11 cellular contexts compared by ENCODE assay signal in the genomic region with DNA sequence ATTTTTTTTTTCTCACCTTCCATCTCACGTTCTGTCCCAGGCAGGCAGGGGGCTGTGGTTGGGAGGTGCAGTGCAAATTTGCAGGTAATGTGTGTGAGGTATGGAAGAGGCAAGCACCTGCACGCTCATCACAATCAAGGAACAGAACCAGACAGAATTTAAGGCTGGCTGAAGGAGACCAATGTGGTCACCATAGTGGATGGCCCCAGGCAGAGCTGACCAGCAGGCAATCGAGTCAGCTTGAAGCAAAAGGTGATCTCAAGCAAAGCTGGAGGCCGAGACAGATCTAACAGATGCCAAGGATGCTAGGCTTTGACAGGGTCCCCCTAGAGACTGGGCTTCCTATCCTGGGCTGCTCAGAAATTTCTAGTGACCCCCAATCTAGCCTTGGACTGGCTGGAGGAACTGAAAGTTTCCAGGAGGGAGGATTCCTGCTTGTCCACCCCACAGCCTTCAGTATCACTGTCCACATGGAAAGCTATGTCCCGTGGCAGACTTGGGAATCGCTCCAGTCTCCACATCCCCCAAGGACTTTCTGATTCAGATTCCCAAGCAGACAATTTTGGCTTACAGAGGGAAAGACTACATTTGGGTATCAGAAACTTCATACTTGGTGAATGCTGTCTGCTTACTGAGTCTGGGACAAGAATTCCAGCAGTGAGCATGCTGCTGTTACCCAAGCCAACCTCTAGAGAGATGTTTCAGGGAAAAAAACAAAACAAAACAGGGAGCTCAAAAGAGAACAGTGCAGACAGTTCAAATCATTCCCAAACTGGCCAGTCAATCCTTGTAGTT. TPM values are rescaled to one million over a fixed set of nuclear protein-coding genes. Genes with fewer than 3 reads are reported as not detected.
DNase-seq lines count a peak whose midpoint lies in the region; ATAC-seq and TF ChIP-seq lines count a peak whose summit lies in the region.
"Had no signal": no experiment of that assay in that cellular context is flagged by ENCODE, and none has a peak within 500 bp of the region (broad histone marks: within the 10 kb centered on the region; RNA-seq: fewer than 3 reads in every experiment).

No MANE protein-coding gene starts in this region.

- H3K4me3 ChIP-seq in astrocyte of the spinal cord (ENCODE audit: low read depth, low read length): no peak overlapping the region
- no peak overlapping the region for H3K4me3 ChIP-seq in spleen
- no peak overlapping the region for H3K4me3 ChIP-seq in naive thymus-derived CD4-positive, alpha-beta T cell (ENCODE audit: low read length)

- H3K27me3 Mint-ChIP-seq in naive thymus-derived CD4-positive, alpha-beta T cell: peaks cover 0 to 13% (median 6%) of the 10 kb centered on the region in 5 donors
- H3K27me3 Mint-ChIP-seq: stimulated activated naive B cell treated with anti-CD40 and anti-IgM and Interleukin-4, amounts not matched to agents 10 μg/mL and 1 μg/mL and 100 μg/mL, for 72 hours had no signal

- no peaks in the 10 kb centered on the region for H3K4me1 Mint-ChIP-seq in naive thymus-derived CD4-positive, alpha-beta T cell
- H3K4me1 Mint-ChIP-seq: stimulated activated naive B cell treated with anti-CD40 and anti-IgM and Interleukin-4, amounts not matched to agents 10 μg/mL and 1 μg/mL and 100 μg/mL, for 72 hours had no signal

- H3K9me3 Mint-ChIP-seq in naive thymus-derived CD4-positive, alpha-beta T cell: no peaks in the 10 kb centered on the region
- H3K9me3 Mint-ChIP-seq: natural killer cell treated with Interleukin-12 subunit alpha and Interleukin-12 subunit beta and Interleukin-15 and Interleukin-18, amount 100 ng/mL, for 72 hours; stimulated activated naive B cell treated with anti-CD40 and anti-IgM and Interleukin-4, amounts not matched to agents 10 μg/mL and 1 μg/mL and 100 μg/mL, for 72 hours had no signal

- in situ Hi-C loops in astrocyte of the spinal cord (cut with HindIII; ENCODE audit: low sequenced_read_pairs): no loop called here

- no peaks in the 10 kb centered on the region for H3K36me3 ChIP-seq in spleen
- no peaks in the 10 kb centered on the region for H3K36me3 ChIP-seq in naive thymus-derived CD4-positive, alpha-beta T cell (ENCODE audit: control insufficient read depth in 2 of 3, insufficient read depth in 3 of 3, low read length in 3 of 3)

- no peaks in the 10 kb centered on the region for H3K36me3 Mint-ChIP-seq in naive thymus-derived CD4-positive, alpha-beta T cell
- H3K36me3 Mint-ChIP-seq: natural killer cell treated with Interleukin-12 subunit alpha and Interleukin-12 subunit beta and Interleukin-15 and Interleukin-18, amount 100 ng/mL, for 72 hours; stimulated activated naive B cell treated with anti-CD40 and anti-IgM and Interleukin-4, amounts not matched to agents 10 μg/mL and 1 μg/mL and 100 μg/mL, for 72 hours had no signal

- CTCF ChIA-PET in naive thymus-derived CD4-positive, alpha-beta T cell (lab: Charles Lee): no interaction called here

- DNase-seq in ELR (ENCODE audit: low read depth) (peak; percentile 39), astrocyte of the spinal cord (ENCODE audit: low read depth, low spot score) (no peak), left cardiac atrium (no peak), spleen (peak; percentile 27), NOMO-1 (lab: John Stamatoyannopoulos, UW; ENCODE audit: unreplicated experiment in 2 of 2) (no peak), hippocampal formation (lab: John Stamatoyannopoulos, UW) (no peak)
- DNase-seq in NK-92 treated with Interleukin-12 subunit alpha and Interleukin-12 subunit beta, amount 100 ng/mL, for 24 hours (lab: John Stamatoyannopoulos, UW): no peak
- DNase-seq in naive thymus-derived CD4-positive, alpha-beta T cell: no peak
- DNase-seq: activated gamma-delta T cell; stimulated activated naive B cell treated with anti-CD40 and anti-IgM and Interleukin-4, amounts not matched to agents 10 μg/mL and 1 μg/mL and 100 μg/mL, for 72 hours had no signal

- H3K4me1 ChIP-seq in spleen: peaks cover 0 to 12% (median 0%) of the 10 kb centered on the region in 6 donors
- no peaks in the 10 kb centered on the region for H3K4me1 ChIP-seq in naive thymus-derived CD4-positive, alpha-beta T cell (ENCODE audit: control insufficient read depth in 2 of 2, insufficient read depth in 2 of 2, low read length in 2 of 2)

- TF ChIP-seq CTCF in astrocyte of the spinal cord (IDR thresholded peaks at IDR 0.05; ENCODE audit: low read depth, low read length) (peak; percentile 16), spleen (IDR thresholded peaks at IDR 0.05 in 8 of 11, conservative IDR thresholded peaks at IDR 0.05 in 3 of 11) (no peak)

- no peak overlapping the region for H3K27ac ChIP-seq in spleen
- no peak overlapping the region for H3K27ac ChIP-seq in naive thymus-derived CD4-positive, alpha-beta T cell (ENCODE audit: low read depth, low read length)

- WGBS in spleen, 5 donors: 79 to 93% (median 87%) methylated on average over 6 of the region's 6 CpGs

- H3K9me3 ChIP-seq in spleen: no peaks in the 10 kb centered on the region
- no peaks in the 10 kb centered on the region for H3K9me3 ChIP-seq in naive thymus-derived CD4-positive, alpha-beta T cell (ENCODE audit: control insufficient read depth in 2 of 3, low read length in 3 of 3)

- TF ChIP-seq POLR2A in spleen (IDR thresholded peaks at IDR 0.05): no peak

- intact Hi-C loops in left cardiac atrium (cut with DNase I) (loop anchor here in 1 of 2 donors (5.0 kb wide), 1 partner anchor 34 kb away; no protein-coding TSS in a partner anchor), spleen (cut with DNase I; ENCODE audit: low total_unique reads) (no loop called here)
- intact Hi-C loops in naive thymus-derived CD4-positive, alpha-beta T cell (cut with micrococcal nuclease): no loop called here

- H3K4me3 Mint-ChIP-seq in naive thymus-derived CD4-positive, alpha-beta T cell: no peak overlapping the region
- H3K4me3 Mint-ChIP-seq: natural killer cell treated with Interleukin-12 subunit alpha and Interleukin-12 subunit beta and Interleukin-15 and Interleukin-18, amount 100 ng/mL, for 72 hours; stimulated activated naive B cell treated with anti-CD40 and anti-IgM and Interleukin-4, amounts not matched to agents 10 μg/mL and 1 μg/mL and 100 μg/mL, for 72 hours had no signal

- H3K27ac Mint-ChIP-seq in naive thymus-derived CD4-positive, alpha-beta T cell: no peak overlapping the region
- H3K27ac Mint-ChIP-seq: natural killer cell treated with Interleukin-12 subunit alpha and Interleukin-12 subunit beta and Interleukin-15 and Interleukin-18, amount 100 ng/mL, for 72 hours; stimulated activated naive B cell treated with anti-CD40 and anti-IgM and Interleukin-4, amounts not matched to agents 10 μg/mL and 1 μg/mL and 100 μg/mL, for 72 hours had no signal

- POLR2A ChIA-PET in naive thymus-derived CD4-positive, alpha-beta T cell (lab: Charles Lee): no interaction called here

- no peaks in the 10 kb centered on the region for H3K27me3 ChIP-seq in spleen (replicated peaks in 1 of 7)
- no peaks in the 10 kb centered on the region for H3K27me3 ChIP-seq in naive thymus-derived CD4-positive, alpha-beta T cell (ENCODE audit: control insufficient read depth in 2 of 2, insufficient read depth in 2 of 2, low read length in 2 of 2)

- peak; percentile 18 to 76 for ATAC-seq in left cardiac atrium
- no peak for ATAC-seq in naive thymus-derived CD4-positive, alpha-beta T cell
- ATAC-seq: natural killer cell treated with Interleukin-12 subunit alpha and Interleukin-12 subunit beta and Interleukin-15 and Interleukin-18, amount 100 ng/mL, for 72 hours; stimulated activated naive B cell treated with anti-CD40 and anti-IgM and Interleukin-4, amounts not matched to agents 10 μg/mL and 1 μg/mL and 100 μg/mL, for 72 hours had no signal

RNA-seq across cellular contexts. Expression of gene MICAL3, which starts 9.0 kb away (rescaled TPM):
- 10 to 100 TPM; 54.7 to 80.1 TPM for total RNA-seq in left cardiac atrium
- total RNA-seq in spleen: 100 to 1,000 TPM in 2 of 7 donors, 10 to 100 TPM in 5; 54.3 to 133 (median 92.1) TPM
- 10 to 100 TPM in 1 of 3 donors, 1 to 10 TPM in 2; 2.6 to 14.9 (median 3.1) TPM for polyA plus RNA-seq in spleen
- 10 to 100 TPM; 10.0 to 43.9 (median 17.1) TPM for total RNA-seq in naive thymus-derived CD4-positive, alpha-beta T cell
- polyA plus RNA-seq in naive thymus-derived CD4-positive, alpha-beta T cell: under 1 TPM; 0.28 to 0.68 TPM

RNA-seq across cellular contexts. Expression of gene PEX26, which starts 44.4 kb away (rescaled TPM):
- total RNA-seq in left cardiac atrium: 10 to 100 TPM; 21.6 to 22.5 TPM
- total RNA-seq in spleen: 10 to 100 TPM; 29.2 to 41.0 (median 37.4) TPM
- 10 to 100 TPM in 1 of 3 donors, 1 to 10 TPM in 2; 5.1 to 22.7 (median 7.1) TPM for polyA plus RNA-seq in spleen
- total RNA-seq in naive thymus-derived CD4-positive, alpha-beta T cell: 10 to 100 TPM; 30.1 to 42.8 (median 35.5) TPM
- 1 to 10 TPM; 3.8 to 4.1 TPM for polyA plus RNA-seq in naive thymus-derived CD4-positive, alpha-beta T cell

Comparison
In these comparisons a context has a peak if more than half of its experiments do, and no peak if none do; other contexts are left out.
1. DNase-seq: peak in ELR (single experiment) and spleen (single experiment); none in astrocyte of the spinal cord (single experiment), left cardiac atrium (single experiment), NOMO-1 (0 of 2), NK-92 treated with Interleukin-12 subunit alpha and Interleukin-12 subunit beta, amount 100 ng/mL, for 24 hours (single experiment), naive thymus-derived CD4-positive, alpha-beta T cell (0 of 9) and hippocampal formation (0 of 2).